In genomic region chr7:42087616-42088015, GRCh38 we compare ENCODE assay signal across 20 cellular contexts.
DNase-seq lines count a peak whose midpoint lies in the region; ATAC-seq and TF ChIP-seq lines count a peak whose summit lies in the region.
"Had no signal": no experiment of that assay in that cellular context is flagged by ENCODE, and none has a peak within 500 bp of the region (broad histone marks: within the 10 kb centered on the region; RNA-seq: fewer than 3 reads in every experiment).

No MANE protein-coding gene starts in this region.

- no peak overlapping the region for H4K91ac ChIP-seq in mesenchymal stem cell (ENCODE audit: low read length)

- no peak overlapping the region for H3K9ac ChIP-seq in mesenchymal stem cell (ENCODE audit: low read length)
- H3K9ac ChIP-seq: BLaER1 had no signal

- peaks cover 12% of the 10 kb centered on the region for H3K36me3 Mint-ChIP-seq in neural crest cell (ENCODE audit: low read depth)
- H3K36me3 Mint-ChIP-seq: CD4-positive, CD25-positive, alpha-beta regulatory T cell; CD8-positive, alpha-beta T cell had no signal

- H2AFZ ChIP-seq in mesenchymal stem cell (ENCODE audit: low read depth, low read length), result no peak overlapping the region
- H2AFZ ChIP-seq: GM23338 had no signal

- intact Hi-C loops in Right ventricle myocardium superior (cut with DNase I), result no loop called here

- no peak for ATAC-seq in Right ventricle myocardium superior (ENCODE audit: poor library complexity)
- ATAC-seq: CD8-positive, alpha-beta T cell; GM23338; HCT116 had no signal

- H2AK5ac ChIP-seq in mesenchymal stem cell (ENCODE audit: low read length, severe bottlenecking), result no peak overlapping the region

- peak overlapping the region; percentile 42 for H3K4me3 Mint-ChIP-seq in neural crest cell
- H3K4me3 Mint-ChIP-seq: B cell; CD4-positive, CD25-positive, alpha-beta regulatory T cell; CD8-positive, alpha-beta T cell; GM23338; H9 had no signal

- H3K9me3 ChIP-seq in cardiac muscle cell (ENCODE audit: low read depth), result no peaks in the 10 kb centered on the region
- H3K9me3 ChIP-seq in mesodermal cell (ENCODE audit: control insufficient read depth, low read length), result no peaks in the 10 kb centered on the region
- H3K9me3 ChIP-seq in mesenchymal stem cell (ENCODE audit: control insufficient read depth, low read length), result no peaks in the 10 kb centered on the region
- H3K9me3 ChIP-seq: BLaER1 had no signal

- H3K4me3 ChIP-seq in cardiac muscle cell (no peak overlapping the region), mesodermal cell (ENCODE audit: extremely low read depth, insufficient read depth, low read length, poor library complexity, severe bottlenecking) (no peak overlapping the region), mesenchymal stem cell (ENCODE audit: insufficient read depth in 1 of 2, low read depth in 1 of 2, low read length in 2 of 2) (no peak overlapping the region)
- H3K4me3 ChIP-seq: BLaER1, GM23338 had no signal

- H3K4me1 Mint-ChIP-seq in neural crest cell, result peaks cover 77% of the 10 kb centered on the region
- H3K4me1 Mint-ChIP-seq: B cell; CD4-positive, CD25-positive, alpha-beta regulatory T cell had no signal

- peaks cover 25% of the 10 kb centered on the region for H3K79me1 ChIP-seq in mesenchymal stem cell (replicated peaks; ENCODE audit: low read length, poor library complexity, severe bottlenecking)

- H3K4me1 ChIP-seq in cardiac muscle cell (ENCODE audit: low read depth) (peaks cover 38% of the 10 kb centered on the region), mesodermal cell (ENCODE audit: control insufficient read depth, insufficient read depth, low read length, poor library complexity, severe bottlenecking) (peaks cover 29% of the 10 kb centered on the region), mesenchymal stem cell (ENCODE audit: control insufficient read depth, insufficient read depth, low read depth, low read length) (peaks cover 17% of the 10 kb centered on the region)
- H3K4me1 ChIP-seq: BLaER1 had no signal

- DNase-seq in cardiac muscle cell (ENCODE audit: low read depth in 1 of 2, low spot score in 1 of 2), result peak in 1 of 2 donors; percentile 42
- DNase-seq in Right ventricle myocardium superior, result no peak
- DNase-seq in neural crest cell (ENCODE audit: low read depth, low spot score), result no peak
- DNase-seq in dedifferentiated amniotic fluid mesenchymal stem cell (ENCODE audit: extremely low spot score), result no peak
- no peak for DNase-seq in mesenchymal stem cell
- DNase-seq in NCI-H69 (lab: John Stamatoyannopoulos, UW), result no peak
- DNase-seq: CD4-positive, CD25-positive, alpha-beta regulatory T cell; CD8-positive, alpha-beta T cell; DMS 273 treated with DMSO at 0.1 percent for 48 hours; DMS79; EL; GDM1; H9 had no signal

- no peak overlapping the region for H2BK12ac ChIP-seq in mesenchymal stem cell (ENCODE audit: low read length in 2 of 2)

- WGBS in mesodermal cell (ENCODE audit: insufficient coverage in 2 of 2), 2 experiments, result 67% methylated on average over 1 of the region's 2 CpGs; no CpG with 5 or more reads in 1 of the 2 experiments
- 59% methylated on average over 2 of the region's 2 CpGs for WGBS in mesenchymal stem cell

- H3K27ac ChIP-seq in cardiac muscle cell (peak overlapping the region; percentile 54), mesodermal cell (ENCODE audit: low read depth, low read length, severe bottlenecking) (peak overlapping the region; percentile 50), mesenchymal stem cell (ENCODE audit: low read length, poor library complexity, severe bottlenecking) (no peak overlapping the region)
- H3K27ac ChIP-seq: 22Rv1, BLaER1, C4-2B had no signal

- H4K8ac ChIP-seq in mesenchymal stem cell (ENCODE audit: low read length), result no peak overlapping the region

- no peak overlapping the region for H2BK5ac ChIP-seq in mesenchymal stem cell (ENCODE audit: low read depth, low read length, poor library complexity, severe bottlenecking)

- no peak overlapping the region for H3K4ac ChIP-seq in mesenchymal stem cell (ENCODE audit: low read depth in 1 of 2, low read length in 2 of 2)

- no peaks in the 10 kb centered on the region for H3K9me3 Mint-ChIP-seq in neural crest cell

- no peak overlapping the region for H3K23ac ChIP-seq in mesenchymal stem cell (ENCODE audit: low read length in 2 of 2)

- H2BK15ac ChIP-seq in mesenchymal stem cell (ENCODE audit: low read depth, poor library complexity, severe bottlenecking), result no peak overlapping the region

- H3K4me2 ChIP-seq in mesenchymal stem cell (ENCODE audit: low read length, poor library complexity, severe bottlenecking), result no peak overlapping the region
- H3K4me2 ChIP-seq: BLaER1, GM23338 had no signal

- no peak overlapping the region for H3K27ac Mint-ChIP-seq in neural crest cell (ENCODE audit: unreplicated experiment)
- H3K27ac Mint-ChIP-seq: B cell; CD4-positive, CD25-positive, alpha-beta regulatory T cell; CD8-positive, alpha-beta T cell; GM23338; H9 had no signal

- TF ChIP-seq CTCF in cardiac muscle cell (IDR thresholded peaks at IDR 0.05; ENCODE audit: low read depth, low read length) (no peak), neural crest cell (conservative IDR thresholded peaks at IDR 0.05) (no peak)

- H3K36me3 ChIP-seq in cardiac muscle cell, result no peaks in the 10 kb centered on the region
- H3K36me3 ChIP-seq in mesodermal cell (ENCODE audit: control insufficient read depth, insufficient read depth, low read length), result peaks cover 16% of the 10 kb centered on the region
- H3K36me3 ChIP-seq in mesenchymal stem cell (ENCODE audit: control insufficient read depth in 1 of 2, insufficient read depth in 2 of 2, low read depth in 1 of 2, low read length in 2 of 2), result peaks cover 0 to 6% of the 10 kb centered on the region in 2 experiments

- no peaks in the 10 kb centered on the region for H3K27me3 Mint-ChIP-seq in neural crest cell (ENCODE audit: low read depth)
- H3K27me3 Mint-ChIP-seq: CD4-positive, CD25-positive, alpha-beta regulatory T cell had no signal

- H3K18ac ChIP-seq in mesenchymal stem cell (ENCODE audit: low read depth in 1 of 2, low read length in 2 of 2), result no peak overlapping the region

- H3K27me3 ChIP-seq in cardiac muscle cell (no peaks in the 10 kb centered on the region), mesenchymal stem cell (ENCODE audit: control insufficient read depth in 1 of 2, insufficient read depth in 1 of 2, low read length in 2 of 2) (no peaks in the 10 kb centered on the region)
- H3K27me3 ChIP-seq: BLaER1 had no signal

- H3K14ac ChIP-seq in mesenchymal stem cell (ENCODE audit: low read length in 2 of 2), result no peak overlapping the region

- H2BK120ac ChIP-seq in mesenchymal stem cell (ENCODE audit: low read depth, low read length), result no peak overlapping the region
